In the genomic region with DNA sequence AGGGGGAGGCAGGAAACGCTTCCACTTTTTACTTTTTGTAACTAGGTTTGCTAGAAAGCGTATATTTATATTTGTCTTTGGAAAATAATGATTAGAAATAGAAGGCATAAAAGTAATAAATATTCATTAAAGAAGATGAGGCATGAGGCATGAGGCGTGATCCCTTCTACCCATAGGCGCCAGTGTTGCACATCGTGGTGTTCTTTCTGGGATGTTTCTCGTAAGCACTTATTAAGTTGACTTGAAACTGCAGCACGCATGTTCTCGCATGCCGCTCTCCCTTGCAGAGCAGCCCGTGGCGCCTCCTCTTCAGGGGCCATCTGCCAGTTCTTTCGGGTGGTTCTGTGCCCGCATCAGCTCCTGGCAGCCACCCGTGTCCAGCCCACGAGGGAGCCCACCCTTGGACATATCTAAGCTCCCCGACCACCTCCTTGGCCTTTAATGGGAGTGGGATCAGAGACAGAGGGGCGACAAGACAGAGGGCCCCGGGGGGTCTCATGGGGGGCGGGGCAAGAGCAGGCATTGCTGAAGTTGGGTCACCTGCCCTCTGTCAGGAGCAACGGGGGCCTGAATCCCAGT, we compare ENCODE assay signal across 15 cellular contexts. TPM values are rescaled to one million over a fixed set of nuclear protein-coding genes. Genes with fewer than 3 reads are reported as not detected.
"Had no signal": no experiment of that assay in that cellular context is flagged by ENCODE, and none has a peak within 500 bp of the region (broad histone marks: within the 10 kb centered on the region; RNA-seq: fewer than 3 reads in every experiment).

No MANE protein-coding gene starts in this region.

- DNase-seq: activated CD4-positive, alpha-beta memory T cell treated with anti-CD3 and anti-CD28 coated beads, Interleukin-2, amount 10 ng/mL, durations not matched to agents 7 days and 5 days; activated CD8-positive, alpha-beta memory T cell treated with anti-CD3 and anti-CD28 coated beads, Interleukin-2, amount 50 U/mL, for 48 hours; activated naive CD4-positive, alpha-beta T cell; hippocampal formation; left cardiac atrium; occipital lobe; stimulated activated CD4-positive, alpha-beta T cell treated with anti-CD3 and anti-CD28 coated beads, Interleukin-1b, Interleukin-23, amount 100 ng/mL, for 48 hours; T-cell; T1000; upper lobe of right lung had no signal

- H3K27ac Mint-ChIP-seq: activated CD4-positive, alpha-beta memory T cell treated with anti-CD3 and anti-CD28 coated beads, Interleukin-2, amount 10 ng/mL, durations not matched to agents 7 days and 5 days; activated T-helper 1 cell treated with anti-CD3 and anti-CD28 coated beads, Interleukin-12 subunit alpha, Interleukin-12 subunit beta, Interleukin-2, Interleukin-4 antibody, amounts not matched to agents 30 ng/mL and 10 ng/mL and 1 ng/mL, durations not matched to agents 14 hours and 24 hours and 36 hours; stimulated activated naive CD8-positive, alpha-beta T cell treated with anti-CD3 and anti-CD28 coated beads, Interleukin-15, Interleukin-2, amounts not matched to agents 100 ng/mL and 50 ng/mL, for 24 hours; T-cell had no signal

- H3K36me3 Mint-ChIP-seq: naive thymus-derived CD8-positive, alpha-beta T cell; T-cell had no signal

- H3K4me3 Mint-ChIP-seq: activated CD4-positive, alpha-beta memory T cell treated with anti-CD3 and anti-CD28 coated beads, Interleukin-2, amount 10 ng/mL, durations not matched to agents 7 days and 5 days; activated T-helper 1 cell treated with anti-CD3 and anti-CD28 coated beads, Interleukin-12 subunit alpha, Interleukin-12 subunit beta, Interleukin-2, Interleukin-4 antibody, amounts not matched to agents 30 ng/mL and 10 ng/mL and 1 ng/mL, durations not matched to agents 14 hours and 24 hours and 36 hours; stimulated activated naive CD8-positive, alpha-beta T cell treated with anti-CD3 and anti-CD28 coated beads, Interleukin-15, Interleukin-2, amounts not matched to agents 100 ng/mL and 50 ng/mL, for 24 hours; T-cell had no signal

- H3K27ac ChIP-seq: epithelial cell of prostate, upper lobe of right lung had no signal

- H3K27me3 Mint-ChIP-seq: stimulated activated naive CD8-positive, alpha-beta T cell treated with anti-CD3 and anti-CD28 coated beads, Interleukin-15, Interleukin-2, amounts not matched to agents 100 ng/mL and 50 ng/mL, for 24 hours had no signal

- ATAC-seq: naive thymus-derived CD8-positive, alpha-beta T cell; right cardiac atrium; T-cell; upper lobe of right lung had no signal

- H3K9me3 ChIP-seq: upper lobe of right lung had no signal

- H3K36me3 ChIP-seq: upper lobe of right lung had no signal

- H3K9me3 Mint-ChIP-seq: activated CD4-positive, alpha-beta memory T cell treated with anti-CD3 and anti-CD28 coated beads, Interleukin-2, amount 10 ng/mL, durations not matched to agents 7 days and 5 days; activated T-helper 1 cell treated with anti-CD3 and anti-CD28 coated beads, Interleukin-12 subunit alpha, Interleukin-12 subunit beta, Interleukin-2, Interleukin-4 antibody, amounts not matched to agents 30 ng/mL and 10 ng/mL and 1 ng/mL, durations not matched to agents 14 hours and 24 hours and 36 hours; naive thymus-derived CD8-positive, alpha-beta T cell; stimulated activated naive CD8-positive, alpha-beta T cell treated with anti-CD3 and anti-CD28 coated beads, Interleukin-15, Interleukin-2, amounts not matched to agents 100 ng/mL and 50 ng/mL, for 24 hours; T-cell had no signal

- H3K4me3 ChIP-seq: upper lobe of right lung had no signal

RNA-seq across cellular contexts. Expression of gene RET, which starts 32.9 kb away (rescaled TPM):
- total RNA-seq: naive thymus-derived CD8-positive, alpha-beta T cell had no signal
- polyA plus RNA-seq: naive thymus-derived CD8-positive, alpha-beta T cell had no signal
